In genomic region chr18:43656547-43656946, GRCh38 we compare ENCODE assay signal across 31 cellular contexts.
A peak's percentile ranks its signal among the peaks of the same experiment; 100 is the strongest.
DNase-seq lines count a peak whose midpoint lies in the region; ATAC-seq and TF ChIP-seq lines count a peak whose summit lies in the region.
"Had no signal": no experiment of that assay in that cellular context is flagged by ENCODE, and none has a peak within 500 bp of the region (broad histone marks: within the 10 kb centered on the region; RNA-seq: fewer than 3 reads in every experiment).

No MANE protein-coding gene starts in this region.

- peaks cover 0 to under 1% of the 10 kb centered on the region in 2 experiments; a peak in 1 of 4 replicates for H3K4me1 ChIP-seq in SK-N-SH (ENCODE audit: control insufficient read depth in 1 of 2, insufficient read depth in 2 of 2, low read depth in 1 of 2, low read length in 1 of 2)
- H3K4me1 ChIP-seq: A549; BE2C; BLaER1; BLaER1 treated with 17β-estradiol and CSF1 and Interleukin-3, amounts not matched to agents 10 nM and 100 nM; Caco-2 had no signal

- TF ChIP-seq CTCF in SK-N-SH (IDR thresholded peaks at IDR 0.05) (no peak), fibroblast of the aortic adventitia (IDR thresholded peaks at IDR 0.05; ENCODE audit: insufficient read depth, low read length) (no peak)

- H2AFZ ChIP-seq in SK-N-SH (ENCODE audit: low read depth): no peak overlapping the region

- no peaks in the 10 kb centered on the region for H4K20me1 ChIP-seq in SK-N-SH (ENCODE audit: insufficient read depth)
- H4K20me1 ChIP-seq: BLaER1; BLaER1 treated with 17β-estradiol and CSF1 and Interleukin-3, amounts not matched to agents 10 nM and 100 nM had no signal

- H3K9me3 ChIP-seq in SK-N-SH: no peaks in the 10 kb centered on the region
- H3K9me3 ChIP-seq: A549, BE2C, Caco-2 had no signal

- WGBS in SK-N-SH (ENCODE audit: low lambda C conversion rate): 36% methylated on average over 2 of the region's 2 CpGs

- CTCF ChIA-PET in SK-N-SH (lab: Yijun Ruan, JAX): no interaction called here

- POLR2A ChIA-PET in SK-N-SH (lab: Yijun Ruan, JAX): no interaction called here

- no peak overlapping the region for H3K9ac ChIP-seq in SK-N-SH
- H3K9ac ChIP-seq: BLaER1; BLaER1 treated with 17β-estradiol and CSF1 and Interleukin-3, amounts not matched to agents 10 nM and 100 nM had no signal

- no peaks in the 10 kb centered on the region for H3K79me2 ChIP-seq in SK-N-SH (ENCODE audit: insufficient read depth)

- peak; percentile 46 for DNase-seq in NCI-H2227 treated with DMSO at 0.1 percent for 48 hours (lab: John Stamatoyannopoulos, UW)
- no peak for DNase-seq in NCI-H2227 (lab: John Stamatoyannopoulos, UW; ENCODE audit: unreplicated experiment)
- no peak for DNase-seq in SK-N-SH
- peak; percentile 21 for DNase-seq in fibroblast of the aortic adventitia (ENCODE audit: low read depth)
- DNase-seq in stimulated activated CD4-positive, alpha-beta T cell treated with anti-CD3 and anti-CD28 coated beads, Interleukin-2, amount 100 ng/mL, for 48 hours: no peak
- DNase-seq: 8988T; ACHN; AML-193; BE2C; C1 segment of cervical spinal cord; Caco-2; Calu3; CD4-positive, alpha-beta memory T cell; CD4-positive, alpha-beta T cell; CD4-positive, CD25-positive, alpha-beta regulatory T cell; CD8-positive, alpha-beta memory T cell; CD8-positive, alpha-beta T cell; COR-L47; DMS 273 treated with DMSO at 0.1 percent for 48 hours; DMS153; DMS53; DMS79; DMS79 treated with DMSO at 0.1 percent for 48 hours; DND-41; EL had no signal

- TF ChIP-seq RAD21 in SK-N-SH (IDR thresholded peaks at IDR 0.05; ENCODE audit: low read length): no peak

- no peaks in the 10 kb centered on the region for H3K9me2 ChIP-seq in SK-N-SH

- H3K36me3 ChIP-seq in SK-N-SH (replicated peaks in 1 of 2; ENCODE audit: control insufficient read depth in 1 of 2, insufficient read depth in 2 of 2, low read length in 1 of 2): no peaks in the 10 kb centered on the region
- H3K36me3 ChIP-seq: BE2C; BLaER1; BLaER1 treated with 17β-estradiol and CSF1 and Interleukin-3, amounts not matched to agents 10 nM and 100 nM had no signal

- no peaks in the 10 kb centered on the region for H3K27me3 ChIP-seq in SK-N-SH (ENCODE audit: insufficient read depth)
- H3K27me3 ChIP-seq: BE2C; BLaER1; BLaER1 treated with 17β-estradiol and CSF1 and Interleukin-3, amounts not matched to agents 10 nM and 100 nM had no signal

- H3K4me3 ChIP-seq in SK-N-SH (ENCODE audit: low read depth in 2 of 2, low read length in 1 of 2) (no peak overlapping the region), fibroblast of the aortic adventitia (ENCODE audit: low read depth, low read length) (no peak overlapping the region)
- H3K4me3 ChIP-seq: A549; BLaER1; BLaER1 treated with 17β-estradiol and CSF1 and Interleukin-3, amounts not matched to agents 10 nM and 100 nM had no signal

- no peaks in the 10 kb centered on the region for H3F3A ChIP-seq in SK-N-SH (replicated peaks; ENCODE audit: insufficient read depth)

- no peak overlapping the region for H3K27ac ChIP-seq in SK-N-SH (ENCODE audit: low read depth in 2 of 2, low read length in 1 of 2)
- H3K27ac ChIP-seq: 22Rv1; A549; BLaER1; BLaER1 treated with 17β-estradiol and CSF1 and Interleukin-3, amounts not matched to agents 10 nM and 100 nM; C4-2B had no signal

- H3K4me2 ChIP-seq in SK-N-SH: no peak overlapping the region
- H3K4me2 ChIP-seq: A549; BLaER1; BLaER1 treated with 17β-estradiol and CSF1 and Interleukin-3, amounts not matched to agents 10 nM and 100 nM had no signal

- no peak for ATAC-seq in SK-N-SH treated with all-trans-retinoic acid at 6 μM for 48 hours
- ATAC-seq: A549; CD8-positive, alpha-beta T cell had no signal

- no peak for TF ChIP-seq EP300 in SK-N-SH (IDR thresholded peaks at IDR 0.05; ENCODE audit: borderline replicate concordance in 1 of 2, low read depth in 1 of 2, low read length in 1 of 2)

TF ChIP-seq in SK-N-SH treated with all-trans-retinoic acid at 6 μM for 48 hours, 23 proteins besides CTCF, POLR2A, EP300 and RAD21:
- TF ChIP-seq ZNF565 (CRISPR knock-in tag; conservative IDR thresholded peaks at IDR 0.05; ENCODE audit: low read depth): no peak
- peak; percentile 95 for TF ChIP-seq ISL1 (CRISPR knock-in tag; IDR thresholded peaks at IDR 0.05)

TF ChIP-seq in SK-N-SH, 30 proteins besides CTCF, POLR2A, EP300 and RAD21:
- TF ChIP-seq TEAD4 (IDR thresholded peaks at IDR 0.05; ENCODE audit: borderline replicate concordance, insufficient read depth) (no peak), ZBTB33 (IDR thresholded peaks at IDR 0.05; ENCODE audit: borderline replicate concordance, low read depth) (no peak), JUND (IDR thresholded peaks at IDR 0.05) (no peak), MXI1 (IDR thresholded peaks at IDR 0.05; ENCODE audit: low read depth, low read length) (no peak)
TF ChIP-seq in SK-N-SH: peak in this region for 0.

Comparison
In these comparisons a context has a peak if more than half of its experiments do, and no peak if none do; other contexts are left out.
1. DNase-seq: peak in NCI-H2227 treated with DMSO at 0.1 percent for 48 hours (single experiment) and fibroblast of the aortic adventitia (single experiment); none in NCI-H2227 (single experiment), SK-N-SH (single experiment) and stimulated activated CD4-positive, alpha-beta T cell treated with anti-CD3 and anti-CD28 coated beads, Interleukin-2, amount 100 ng/mL, for 48 hours (0 of 2).